Comparison of ENCODE assay signal across 10 cellular contexts in genomic region chr2:218003994-218004419, GRCh38. TPM values are rescaled to one million over a fixed set of nuclear protein-coding genes. Genes with fewer than 3 reads are reported as not detected.
DNase-seq lines count a peak whose midpoint lies in the region; ATAC-seq, FAIRE-seq and TF ChIP-seq lines count a peak whose summit lies in the region.
"Had no signal": no experiment of that assay in that cellular context is flagged by ENCODE, and none has a peak within 500 bp of the region (broad histone marks: within the 10 kb centered on the region; RNA-seq: fewer than 3 reads in every experiment).

No MANE protein-coding gene starts in this region.

- intact Hi-C loops in colonic mucosa (cut with DNase I) = no loop called here
- intact Hi-C loops in lower lobe of right lung (cut with DNase I) = no loop called here
- intact Hi-C loops in thyroid gland (cut with DNase I) = no loop called here

- H3K9me3 ChIP-seq in colonic mucosa (no peaks in the 10 kb centered on the region), lower lobe of right lung (no peaks in the 10 kb centered on the region), thyroid gland (no peaks in the 10 kb centered on the region)

- no peak for TF ChIP-seq CTCF in colonic mucosa (IDR thresholded peaks at IDR 0.05)
- no peak for TF ChIP-seq CTCF in lower lobe of right lung (IDR thresholded peaks at IDR 0.05)
- no peak for TF ChIP-seq CTCF in thyroid gland (IDR thresholded peaks at IDR 0.05)

- no peak overlapping the region for H3K4me3 ChIP-seq in colonic mucosa
- no peak overlapping the region for H3K4me3 ChIP-seq in lower lobe of right lung
- H3K4me3 ChIP-seq in thyroid gland (replicated peaks in 1 of 3) = no peak overlapping the region

- no peak overlapping the region for H3K9ac ChIP-seq in colonic mucosa (ENCODE audit: low read depth in 2 of 2, low read length in 2 of 2)

- H3K27ac ChIP-seq in colonic mucosa = no peak overlapping the region
- no peak overlapping the region for H3K27ac ChIP-seq in lower lobe of right lung
- H3K27ac ChIP-seq in thyroid gland = peak overlapping the region; percentile 60 to 84 (median 64)

- H3K36me3 ChIP-seq in colonic mucosa (no peaks in the 10 kb centered on the region), lower lobe of right lung (no peaks in the 10 kb centered on the region), thyroid gland (no peaks in the 10 kb centered on the region)

- FAIRE-seq in RCC 7860 (lab: Jason Lieb, UNC) = no peak

- peak; percentile 78 for DNase-seq in M059J (ENCODE audit: low read depth)
- DNase-seq in colonic mucosa = peak; percentile 57
- DNase-seq in lower lobe of right lung = no peak
- peak; percentile 73 to 83 for DNase-seq in thyroid gland
- DNase-seq in KG1 (lab: John Stamatoyannopoulos, UW) = no peak
- DNase-seq in SIG-M5 treated with dmso at 0.1 percent for 504 hours (lab: John Stamatoyannopoulos, UW; ENCODE audit: unreplicated experiment) = no peak
- DNase-seq in DMS 273 treated with DMSO at 0.1 percent for 48 hours (lab: John Stamatoyannopoulos, UW) = no peak
- DNase-seq in RCC 7860 (ENCODE audit: low spot score) = no peak
- DNase-seq: activated CD4-positive, alpha-beta T cell treated with anti-CD3 and anti-CD28 coated beads for 48 hours had no signal

- 17 to 31% methylated on average over 5 to 6 of the region's 6 CpGs for WGBS in thyroid gland, 2 donors

- peak; percentile 78 to 84 for ATAC-seq in lower lobe of right lung
- ATAC-seq: HCT116 had no signal

- H3K4me1 ChIP-seq in colonic mucosa (no peaks in the 10 kb centered on the region), lower lobe of right lung (peaks cover 26% of the 10 kb centered on the region), thyroid gland (peaks cover 20 to 34% of the 10 kb centered on the region in 2 donors)

- peaks cover 2% of the 10 kb centered on the region for H3K27me3 ChIP-seq in colonic mucosa
- H3K27me3 ChIP-seq in lower lobe of right lung (ENCODE audit: low read depth) = no peaks in the 10 kb centered on the region
- H3K27me3 ChIP-seq in thyroid gland = no peaks in the 10 kb centered on the region

- TF ChIP-seq POLR2A in thyroid gland (IDR thresholded peaks at IDR 0.05) = no peak

RNA-seq across cellular contexts. Expression of gene TNS1, which starts 1.2 kb away (rescaled TPM):
- total RNA-seq in M059J (2014; rRNA removed; shearing (Covaris generic)) = 2.6 and 3.5 TPM in 2 replicates
- total RNA-seq in colonic mucosa (100 to 1,000 TPM in 1 of 2 donors, 10 to 100 TPM in 1; 20.6 to 164 TPM), lower lobe of right lung (505 TPM), thyroid gland (100 to 1,000 TPM; 169 to 316 (median 229) TPM)

Comparison
In these comparisons a context has a peak if more than half of its experiments do, and no peak if none do; other contexts are left out.
1. DNase-seq: peak in M059J (single experiment), colonic mucosa (single experiment) and thyroid gland (2 of 2); none in lower lobe of right lung (single experiment), KG1 (single experiment), SIG-M5 treated with dmso at 0.1 percent for 504 hours (single experiment), DMS 273 treated with DMSO at 0.1 percent for 48 hours (single experiment) and RCC 7860 (single experiment).
2. H3K27ac ChIP-seq: peak in thyroid gland (3 of 3); none in colonic mucosa (single experiment) and lower lobe of right lung (single experiment).